Comparison of ENCODE assay signal across 20 cellular contexts in the genomic region with DNA sequence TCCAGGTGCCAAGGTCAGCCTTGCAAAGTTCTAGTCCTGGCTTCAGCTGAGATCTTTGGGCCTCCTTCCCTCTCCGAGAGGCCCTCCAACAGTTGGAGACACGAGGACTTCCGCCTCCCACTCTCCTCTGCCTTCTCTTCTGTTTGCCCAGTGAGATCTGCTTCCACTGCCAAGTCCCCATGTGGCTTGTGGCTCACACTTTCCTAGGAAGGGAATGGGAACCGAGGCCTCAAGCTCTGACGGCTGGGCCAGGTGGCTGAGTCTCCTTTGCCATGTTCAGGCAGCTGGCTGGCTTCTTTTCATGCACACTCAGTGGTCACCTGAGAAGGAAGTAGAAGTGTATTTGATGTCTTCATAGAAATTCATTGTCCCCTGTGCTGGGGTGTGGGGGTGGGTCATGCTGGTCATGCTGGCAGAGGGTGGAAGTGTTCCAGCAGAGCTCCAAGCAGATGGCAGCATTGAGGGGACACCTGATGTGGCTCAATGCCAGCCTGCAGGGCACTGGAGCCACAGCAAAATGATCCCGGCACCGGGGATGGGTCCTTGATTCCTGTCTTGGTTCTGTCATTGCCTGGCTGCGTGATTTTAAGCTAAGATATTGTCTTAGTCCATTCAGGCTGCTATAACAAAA.
"Had no signal": no experiment of that assay in that cellular context is flagged by ENCODE, and none has a peak within 500 bp of the region (broad histone marks: within the 10 kb centered on the region; RNA-seq: fewer than 3 reads in every experiment).

No MANE protein-coding gene starts in this region.

- H3K4me2 ChIP-seq: hepatocyte had no signal

- H3K36me3 ChIP-seq: breast epithelium, esophagus squamous epithelium, right atrium auricular region, upper lobe of left lung had no signal

- H3K4me3 ChIP-seq: breast epithelium, esophagus squamous epithelium, hepatocyte, right atrium auricular region, upper lobe of left lung had no signal

- H3K9me3 ChIP-seq: breast epithelium, esophagus squamous epithelium, right atrium auricular region, upper lobe of left lung had no signal

- H2AFZ ChIP-seq: hepatocyte had no signal

- ATAC-seq: left cardiac atrium; stimulated activated naive CD8-positive, alpha-beta T cell treated with anti-CD3 and anti-CD28 coated beads, Interleukin-15, Interleukin-2, amounts not matched to agents 100 U/mL and 50 U/mL, for 24 hours had no signal

- H3K27me3 Mint-ChIP-seq: dendritic cell treated with granulocyte-macrophage colony-stimulating factor and Interleukin-4, amounts not matched to agents 40 ng/mL and 50 ng/mL, for 4 days had no signal

- DNase-seq: activated CD4-positive, alpha-beta T cell treated with anti-CD3 and anti-CD28 coated beads, Interleukin-2, amount 50 U/mL, for 1 hour; activated CD4-positive, CD25-positive, alpha-beta regulatory T cell treated with anti-CD3 and anti-CD28 coated beads, Interleukin-2, amount 50 U/mL, for 72 hours; activated CD8-positive, alpha-beta memory T cell treated with anti-CD3 and anti-CD28 coated beads, Interleukin-2, amount 50 U/mL, for 48 hours; activated effector memory CD4-positive, alpha-beta T cell treated with anti-CD3 and anti-CD28 coated beads, Interleukin-2, amount 50 U/mL, for 16 hours; activated naive CD4-positive, alpha-beta T cell treated with anti-CD3 and anti-CD28 coated beads, Interleukin-2, amount 50 U/mL, for 16 hours; activated T-cell treated with anti-CD3 and anti-CD28 coated beads, Interleukin-2, amount 50 U/mL, for 48 hours; aorta; effector CD8-positive, alpha-beta T cell; esophagus squamous epithelium; left cardiac atrium; occipital lobe; stimulated activated CD4-positive, alpha-beta T cell treated with anti-CD3 and anti-CD28 coated beads, Interleukin-2, amount 100 ng/mL, for 24 hours; stimulated activated naive CD8-positive, alpha-beta T cell treated with anti-CD3 and anti-CD28 coated beads, Interleukin-15, Interleukin-2, amounts not matched to agents 100 U/mL and 50 U/mL, for 24 hours; upper lobe of left lung had no signal

- H3K4me3 Mint-ChIP-seq: dendritic cell treated with granulocyte-macrophage colony-stimulating factor and Interleukin-4, amounts not matched to agents 40 ng/mL and 50 ng/mL, for 4 days; T-helper 1 cell treated with Interleukin-12 subunit alpha and Interleukin-12 subunit beta and Interleukin-4 antibody, amounts not matched to agents 30 μg/mL and 1 μg/mL, for 36 hours had no signal

- H3K27ac ChIP-seq: breast epithelium, upper lobe of left lung, VCaP had no signal

- H3K9me3 Mint-ChIP-seq: dendritic cell treated with granulocyte-macrophage colony-stimulating factor and Interleukin-4, amounts not matched to agents 40 ng/mL and 50 ng/mL, for 4 days; T-helper 1 cell treated with Interleukin-12 subunit alpha and Interleukin-12 subunit beta and Interleukin-4 antibody, amounts not matched to agents 30 μg/mL and 1 μg/mL, for 36 hours had no signal

- H3K27ac Mint-ChIP-seq: dendritic cell treated with granulocyte-macrophage colony-stimulating factor and Interleukin-4, amounts not matched to agents 40 ng/mL and 50 ng/mL, for 4 days; T-helper 1 cell treated with Interleukin-12 subunit alpha and Interleukin-12 subunit beta and Interleukin-4 antibody, amounts not matched to agents 30 μg/mL and 1 μg/mL, for 36 hours had no signal

- H3K27me3 ChIP-seq: breast epithelium, esophagus squamous epithelium, hepatocyte, right atrium auricular region, upper lobe of left lung had no signal

- H3K4me1 ChIP-seq: upper lobe of left lung had no signal
